1 cellular context compared by ENCODE assay signal in the genomic region with DNA sequence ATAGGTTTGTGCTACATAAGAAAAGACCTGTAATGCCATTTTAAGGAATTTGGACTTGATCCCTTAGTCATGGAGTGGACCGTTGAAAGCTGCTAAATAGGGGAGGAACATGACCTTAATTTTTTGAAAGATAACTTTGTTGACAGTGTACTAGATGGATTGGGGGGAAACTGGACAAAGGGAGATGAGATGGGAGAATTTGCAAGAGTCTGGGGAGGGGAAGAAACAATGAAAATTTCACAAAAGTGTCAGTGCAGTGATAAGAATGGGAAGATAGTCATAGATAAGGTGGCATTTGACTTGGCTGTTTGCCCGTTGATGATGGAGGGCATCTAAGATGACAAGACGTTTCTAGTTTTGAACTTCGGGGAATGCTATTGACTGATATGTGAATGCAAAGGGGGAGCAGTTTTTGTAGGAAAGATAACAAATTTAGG.
TF ChIP-seq lines count a peak whose summit lies in the region.

No MANE protein-coding gene starts in this region.

TF ChIP-seq in K562, 482 proteins besides CTCF, POLR2A, EP300 and RAD21 (continued from another document and continues in another):
- TF ChIP-seq, protein P1, sequence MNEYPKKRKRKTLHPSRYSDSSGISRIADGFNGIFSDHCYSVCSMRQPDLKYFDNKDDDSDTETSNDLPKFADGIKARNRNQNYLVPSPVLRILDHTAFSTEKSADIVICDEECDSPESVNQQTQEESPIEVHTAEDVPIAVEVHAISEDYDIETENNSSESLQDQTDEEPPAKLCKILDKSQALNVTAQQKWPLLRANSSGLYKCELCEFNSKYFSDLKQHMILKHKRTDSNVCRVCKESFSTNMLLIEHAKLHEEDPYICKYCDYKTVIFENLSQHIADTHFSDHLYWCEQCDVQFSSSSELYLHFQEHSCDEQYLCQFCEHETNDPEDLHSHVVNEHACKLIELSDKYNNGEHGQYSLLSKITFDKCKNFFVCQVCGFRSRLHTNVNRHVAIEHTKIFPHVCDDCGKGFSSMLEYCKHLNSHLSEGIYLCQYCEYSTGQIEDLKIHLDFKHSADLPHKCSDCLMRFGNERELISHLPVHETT (CRISPR knock-in tag; conservative IDR thresholded peaks at IDR 0.05 in 1 of 2, IDR thresholded peaks at IDR 0.05 in 1 of 2), result peak in 1 of 2 experiments; percentile 62; a peak in 1 of 4 replicates
- TF ChIP-seq STAG1 (CRISPR knock-in tag; IDR thresholded peaks at IDR 0.05; ENCODE audit: borderline replicate concordance) (no peak), U2AF2 (optimal IDR thresholded peaks at IDR 0.05; ENCODE audit: low read depth, low read length) (no peak), ILF3 (IDR thresholded peaks at IDR 0.05; ENCODE audit: borderline replicate concordance) (no peak), CHCHD3 (CRISPR knock-in tag; IDR thresholded peaks at IDR 0.05) (no peak), ETV1 (tag; conservative IDR thresholded peaks at IDR 0.05; ENCODE audit: low read depth) (no peak), FIP1L1 (IDR thresholded peaks at IDR 0.05; ENCODE audit: low read depth, low read length, poor library complexity, severe bottlenecking) (no peak), HNRNPK (IDR thresholded peaks at IDR 0.05; ENCODE audit: low read depth, low read length, poor library complexity, severe bottlenecking) (no peak), YY1 (IDR thresholded peaks at IDR 0.05; ENCODE audit: borderline replicate concordance in 1 of 3, control insufficient read depth in 1 of 3, extremely low read depth in 1 of 3, insufficient read depth in 3 of 3, insufficient read length in 1 of 3, insufficient replicate concordance in 2 of 3, low read depth in 1 of 3, low read length in 2 of 3) (no peak), SNIP1 (IDR thresholded peaks at IDR 0.05; ENCODE audit: low read depth) (no peak), BACH1 (tag; IDR thresholded peaks at IDR 0.05) (no peak), MEF2A (IDR thresholded peaks at IDR 0.05; ENCODE audit: control insufficient read depth, low read depth, low read length) (no peak), MCM5 (IDR thresholded peaks at IDR 0.05; ENCODE audit: low read depth) (no peak), FOXJ2 (tag; IDR thresholded peaks at IDR 0.05) (no peak), NCOA2 (IDR thresholded peaks at IDR 0.05; ENCODE audit: partially characterized antibody in 2 of 2) (peak in 1 of 2 experiments; percentile 79), ILK (tag; IDR thresholded peaks at IDR 0.05; ENCODE audit: borderline replicate concordance, low read depth) (no peak), ZNF140 (CRISPR knock-in tag; IDR thresholded peaks at IDR 0.05) (no peak), ZSCAN29 (IDR thresholded peaks at IDR 0.05) (no peak), ZEB2 (IDR thresholded peaks at IDR 0.05) (peak; percentile 53; the same call in 1 of the 2 replicates), MAFF (IDR thresholded peaks at IDR 0.05; ENCODE audit: low read length) (peak; percentile 7; the same call in 1 of the 2 replicates), TSC22D4 (tag; IDR thresholded peaks at IDR 0.05) (no peak), KDM1A (IDR thresholded peaks at IDR 0.05) (peak; percentile 38 to 58; a peak in 2 of 4 replicates), SIX5 (IDR thresholded peaks at IDR 0.05; ENCODE audit: borderline replicate concordance in 1 of 2, insufficient read depth in 1 of 2, low read depth in 1 of 2, low read length in 2 of 2) (no peak), ZNF121 (CRISPR knock-in tag; conservative IDR thresholded peaks at IDR 0.05) (no peak), FOXJ3 (CRISPR knock-in tag; IDR thresholded peaks at IDR 0.05) (no peak), KLF10 (CRISPR knock-in tag; IDR thresholded peaks at IDR 0.05) (no peak), ZNF146 (CRISPR knock-in tag; IDR thresholded peaks at IDR 0.05; ENCODE audit: unreplicated experiment) (no peak), EHMT2 (IDR thresholded peaks at IDR 0.05) (peak; percentile 66; the same call in 1 of the 2 replicates), JUN (IDR thresholded peaks at IDR 0.05; ENCODE audit: borderline replicate concordance, low read depth, low read length) (no peak), JUN (CRISPR knock-in tag; IDR thresholded peaks at IDR 0.05; ENCODE audit: borderline replicate concordance) (no peak), HDAC1 (IDR thresholded peaks at IDR 0.05) (peak in 1 of 2 experiments; percentile 67; a peak in 2 of 4 replicates), ZBTB7A (IDR thresholded peaks at IDR 0.05; ENCODE audit: borderline replicate concordance, control insufficient read depth, low read depth, low read length) (no peak), PYGO2 (tag; IDR thresholded peaks at IDR 0.05) (no peak)
- TF ChIP-seq, protein P2, sequence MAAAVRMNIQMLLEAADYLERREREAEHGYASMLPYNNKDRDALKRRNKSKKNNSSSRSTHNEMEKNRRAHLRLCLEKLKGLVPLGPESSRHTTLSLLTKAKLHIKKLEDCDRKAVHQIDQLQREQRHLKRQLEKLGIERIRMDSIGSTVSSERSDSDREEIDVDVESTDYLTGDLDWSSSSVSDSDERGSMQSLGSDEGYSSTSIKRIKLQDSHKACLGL (CRISPR knock-in tag; IDR thresholded peaks at IDR 0.05; ENCODE audit: borderline replicate concordance, poor library complexity, severe bottlenecking), result no peak
- TF ChIP-seq, protein P3, sequence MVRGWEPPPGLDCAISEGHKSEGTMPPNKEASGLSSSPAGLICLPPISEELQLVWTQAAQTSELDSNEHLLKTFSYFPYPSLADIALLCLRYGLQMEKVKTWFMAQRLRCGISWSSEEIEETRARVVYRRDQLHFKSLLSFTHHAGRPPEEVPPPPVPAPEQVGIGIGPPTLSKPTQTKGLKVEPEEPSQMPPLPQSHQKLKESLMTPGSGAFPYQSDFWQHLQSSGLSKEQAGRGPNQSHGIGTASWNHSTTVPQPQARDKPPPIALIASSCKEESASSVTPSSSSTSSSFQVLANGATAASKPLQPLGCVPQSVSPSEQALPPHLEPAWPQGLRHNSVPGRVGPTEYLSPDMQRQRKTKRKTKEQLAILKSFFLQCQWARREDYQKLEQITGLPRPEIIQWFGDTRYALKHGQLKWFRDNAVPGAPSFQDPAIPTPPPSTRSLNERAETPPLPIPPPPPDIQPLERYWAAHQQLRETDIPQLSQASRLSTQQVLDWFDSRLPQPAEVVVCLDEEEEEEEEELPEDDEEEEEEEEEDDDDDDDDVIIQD (CRISPR knock-in tag; IDR thresholded peaks at IDR 0.05), result no peak
- TF ChIP-seq, protein P4, sequence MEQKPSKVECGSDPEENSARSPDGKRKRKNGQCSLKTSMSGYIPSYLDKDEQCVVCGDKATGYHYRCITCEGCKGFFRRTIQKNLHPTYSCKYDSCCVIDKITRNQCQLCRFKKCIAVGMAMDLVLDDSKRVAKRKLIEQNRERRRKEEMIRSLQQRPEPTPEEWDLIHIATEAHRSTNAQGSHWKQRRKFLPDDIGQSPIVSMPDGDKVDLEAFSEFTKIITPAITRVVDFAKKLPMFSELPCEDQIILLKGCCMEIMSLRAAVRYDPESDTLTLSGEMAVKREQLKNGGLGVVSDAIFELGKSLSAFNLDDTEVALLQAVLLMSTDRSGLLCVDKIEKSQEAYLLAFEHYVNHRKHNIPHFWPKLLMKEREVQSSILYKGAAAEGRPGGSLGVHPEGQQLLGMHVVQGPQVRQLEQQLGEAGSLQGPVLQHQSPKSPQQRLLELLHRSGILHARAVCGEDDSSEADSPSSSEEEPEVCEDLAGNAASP (IDR thresholded peaks at IDR 0.05), result no peak
- TF ChIP-seq, protein P5, sequence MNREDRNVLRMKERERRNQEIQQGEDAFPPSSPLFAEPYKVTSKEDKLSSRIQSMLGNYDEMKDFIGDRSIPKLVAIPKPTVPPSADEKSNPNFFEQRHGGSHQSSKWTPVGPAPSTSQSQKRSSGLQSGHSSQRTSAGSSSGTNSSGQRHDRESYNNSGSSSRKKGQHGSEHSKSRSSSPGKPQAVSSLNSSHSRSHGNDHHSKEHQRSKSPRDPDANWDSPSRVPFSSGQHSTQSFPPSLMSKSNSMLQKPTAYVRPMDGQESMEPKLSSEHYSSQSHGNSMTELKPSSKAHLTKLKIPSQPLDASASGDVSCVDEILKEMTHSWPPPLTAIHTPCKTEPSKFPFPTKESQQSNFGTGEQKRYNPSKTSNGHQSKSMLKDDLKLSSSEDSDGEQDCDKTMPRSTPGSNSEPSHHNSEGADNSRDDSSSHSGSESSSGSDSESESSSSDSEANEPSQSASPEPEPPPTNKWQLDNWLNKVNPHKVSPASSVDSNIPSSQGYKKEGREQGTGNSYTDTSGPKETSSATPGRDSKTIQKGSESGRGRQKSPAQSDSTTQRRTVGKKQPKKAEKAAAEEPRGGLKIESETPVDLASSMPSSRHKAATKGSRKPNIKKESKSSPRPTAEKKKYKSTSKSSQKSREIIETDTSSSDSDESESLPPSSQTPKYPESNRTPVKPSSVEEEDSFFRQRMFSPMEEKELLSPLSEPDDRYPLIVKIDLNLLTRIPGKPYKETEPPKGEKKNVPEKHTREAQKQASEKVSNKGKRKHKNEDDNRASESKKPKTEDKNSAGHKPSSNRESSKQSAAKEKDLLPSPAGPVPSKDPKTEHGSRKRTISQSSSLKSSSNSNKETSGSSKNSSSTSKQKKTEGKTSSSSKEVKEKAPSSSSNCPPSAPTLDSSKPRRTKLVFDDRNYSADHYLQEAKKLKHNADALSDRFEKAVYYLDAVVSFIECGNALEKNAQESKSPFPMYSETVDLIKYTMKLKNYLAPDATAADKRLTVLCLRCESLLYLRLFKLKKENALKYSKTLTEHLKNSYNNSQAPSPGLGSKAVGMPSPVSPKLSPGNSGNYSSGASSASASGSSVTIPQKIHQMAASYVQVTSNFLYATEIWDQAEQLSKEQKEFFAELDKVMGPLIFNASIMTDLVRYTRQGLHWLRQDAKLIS (CRISPR knock-in tag; IDR thresholded peaks at IDR 0.05), result no peak
- TF ChIP-seq, protein P6, sequence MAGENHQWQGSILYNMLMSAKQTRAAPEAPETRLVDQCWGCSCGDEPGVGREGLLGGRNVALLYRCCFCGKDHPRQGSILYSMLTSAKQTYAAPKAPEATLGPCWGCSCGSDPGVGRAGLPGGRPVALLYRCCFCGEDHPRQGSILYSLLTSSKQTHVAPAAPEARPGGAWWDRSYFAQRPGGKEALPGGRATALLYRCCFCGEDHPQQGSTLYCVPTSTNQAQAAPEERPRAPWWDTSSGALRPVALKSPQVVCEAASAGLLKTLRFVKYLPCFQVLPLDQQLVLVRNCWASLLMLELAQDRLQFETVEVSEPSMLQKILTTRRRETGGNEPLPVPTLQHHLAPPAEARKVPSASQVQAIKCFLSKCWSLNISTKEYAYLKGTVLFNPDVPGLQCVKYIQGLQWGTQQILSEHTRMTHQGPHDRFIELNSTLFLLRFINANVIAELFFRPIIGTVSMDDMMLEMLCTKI (IDR thresholded peaks at IDR 0.05; ENCODE audit: partially characterized antibody), result no peak
- TF ChIP-seq, protein P7, sequence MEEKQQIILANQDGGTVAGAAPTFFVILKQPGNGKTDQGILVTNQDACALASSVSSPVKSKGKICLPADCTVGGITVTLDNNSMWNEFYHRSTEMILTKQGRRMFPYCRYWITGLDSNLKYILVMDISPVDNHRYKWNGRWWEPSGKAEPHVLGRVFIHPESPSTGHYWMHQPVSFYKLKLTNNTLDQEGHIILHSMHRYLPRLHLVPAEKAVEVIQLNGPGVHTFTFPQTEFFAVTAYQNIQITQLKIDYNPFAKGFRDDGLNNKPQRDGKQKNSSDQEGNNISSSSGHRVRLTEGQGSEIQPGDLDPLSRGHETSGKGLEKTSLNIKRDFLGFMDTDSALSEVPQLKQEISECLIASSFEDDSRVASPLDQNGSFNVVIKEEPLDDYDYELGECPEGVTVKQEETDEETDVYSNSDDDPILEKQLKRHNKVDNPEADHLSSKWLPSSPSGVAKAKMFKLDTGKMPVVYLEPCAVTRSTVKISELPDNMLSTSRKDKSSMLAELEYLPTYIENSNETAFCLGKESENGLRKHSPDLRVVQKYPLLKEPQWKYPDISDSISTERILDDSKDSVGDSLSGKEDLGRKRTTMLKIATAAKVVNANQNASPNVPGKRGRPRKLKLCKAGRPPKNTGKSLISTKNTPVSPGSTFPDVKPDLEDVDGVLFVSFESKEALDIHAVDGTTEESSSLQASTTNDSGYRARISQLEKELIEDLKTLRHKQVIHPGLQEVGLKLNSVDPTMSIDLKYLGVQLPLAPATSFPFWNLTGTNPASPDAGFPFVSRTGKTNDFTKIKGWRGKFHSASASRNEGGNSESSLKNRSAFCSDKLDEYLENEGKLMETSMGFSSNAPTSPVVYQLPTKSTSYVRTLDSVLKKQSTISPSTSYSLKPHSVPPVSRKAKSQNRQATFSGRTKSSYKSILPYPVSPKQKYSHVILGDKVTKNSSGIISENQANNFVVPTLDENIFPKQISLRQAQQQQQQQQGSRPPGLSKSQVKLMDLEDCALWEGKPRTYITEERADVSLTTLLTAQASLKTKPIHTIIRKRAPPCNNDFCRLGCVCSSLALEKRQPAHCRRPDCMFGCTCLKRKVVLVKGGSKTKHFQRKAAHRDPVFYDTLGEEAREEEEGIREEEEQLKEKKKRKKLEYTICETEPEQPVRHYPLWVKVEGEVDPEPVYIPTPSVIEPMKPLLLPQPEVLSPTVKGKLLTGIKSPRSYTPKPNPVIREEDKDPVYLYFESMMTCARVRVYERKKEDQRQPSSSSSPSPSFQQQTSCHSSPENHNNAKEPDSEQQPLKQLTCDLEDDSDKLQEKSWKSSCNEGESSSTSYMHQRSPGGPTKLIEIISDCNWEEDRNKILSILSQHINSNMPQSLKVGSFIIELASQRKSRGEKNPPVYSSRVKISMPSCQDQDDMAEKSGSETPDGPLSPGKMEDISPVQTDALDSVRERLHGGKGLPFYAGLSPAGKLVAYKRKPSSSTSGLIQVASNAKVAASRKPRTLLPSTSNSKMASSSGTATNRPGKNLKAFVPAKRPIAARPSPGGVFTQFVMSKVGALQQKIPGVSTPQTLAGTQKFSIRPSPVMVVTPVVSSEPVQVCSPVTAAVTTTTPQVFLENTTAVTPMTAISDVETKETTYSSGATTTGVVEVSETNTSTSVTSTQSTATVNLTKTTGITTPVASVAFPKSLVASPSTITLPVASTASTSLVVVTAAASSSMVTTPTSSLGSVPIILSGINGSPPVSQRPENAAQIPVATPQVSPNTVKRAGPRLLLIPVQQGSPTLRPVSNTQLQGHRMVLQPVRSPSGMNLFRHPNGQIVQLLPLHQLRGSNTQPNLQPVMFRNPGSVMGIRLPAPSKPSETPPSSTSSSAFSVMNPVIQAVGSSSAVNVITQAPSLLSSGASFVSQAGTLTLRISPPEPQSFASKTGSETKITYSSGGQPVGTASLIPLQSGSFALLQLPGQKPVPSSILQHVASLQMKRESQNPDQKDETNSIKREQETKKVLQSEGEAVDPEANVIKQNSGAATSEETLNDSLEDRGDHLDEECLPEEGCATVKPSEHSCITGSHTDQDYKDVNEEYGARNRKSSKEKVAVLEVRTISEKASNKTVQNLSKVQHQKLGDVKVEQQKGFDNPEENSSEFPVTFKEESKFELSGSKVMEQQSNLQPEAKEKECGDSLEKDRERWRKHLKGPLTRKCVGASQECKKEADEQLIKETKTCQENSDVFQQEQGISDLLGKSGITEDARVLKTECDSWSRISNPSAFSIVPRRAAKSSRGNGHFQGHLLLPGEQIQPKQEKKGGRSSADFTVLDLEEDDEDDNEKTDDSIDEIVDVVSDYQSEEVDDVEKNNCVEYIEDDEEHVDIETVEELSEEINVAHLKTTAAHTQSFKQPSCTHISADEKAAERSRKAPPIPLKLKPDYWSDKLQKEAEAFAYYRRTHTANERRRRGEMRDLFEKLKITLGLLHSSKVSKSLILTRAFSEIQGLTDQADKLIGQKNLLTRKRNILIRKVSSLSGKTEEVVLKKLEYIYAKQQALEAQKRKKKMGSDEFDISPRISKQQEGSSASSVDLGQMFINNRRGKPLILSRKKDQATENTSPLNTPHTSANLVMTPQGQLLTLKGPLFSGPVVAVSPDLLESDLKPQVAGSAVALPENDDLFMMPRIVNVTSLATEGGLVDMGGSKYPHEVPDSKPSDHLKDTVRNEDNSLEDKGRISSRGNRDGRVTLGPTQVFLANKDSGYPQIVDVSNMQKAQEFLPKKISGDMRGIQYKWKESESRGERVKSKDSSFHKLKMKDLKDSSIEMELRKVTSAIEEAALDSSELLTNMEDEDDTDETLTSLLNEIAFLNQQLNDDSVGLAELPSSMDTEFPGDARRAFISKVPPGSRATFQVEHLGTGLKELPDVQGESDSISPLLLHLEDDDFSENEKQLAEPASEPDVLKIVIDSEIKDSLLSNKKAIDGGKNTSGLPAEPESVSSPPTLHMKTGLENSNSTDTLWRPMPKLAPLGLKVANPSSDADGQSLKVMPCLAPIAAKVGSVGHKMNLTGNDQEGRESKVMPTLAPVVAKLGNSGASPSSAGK (IDR thresholded peaks at IDR 0.05), result no peak
